ENCODE assay signal across 8 cellular contexts in genomic region chr2:42792087-42792582, GRCh38. TPM values are rescaled to one million over a fixed set of nuclear protein-coding genes. Genes with fewer than 3 reads are reported as not detected.
DNase-seq lines count a peak whose midpoint lies in the region; ATAC-seq and TF ChIP-seq lines count a peak whose summit lies in the region.

No MANE protein-coding gene starts in this region.

- no peaks in the 10 kb centered on the region for H3K36me3 ChIP-seq in OCI-LY1 (ENCODE audit: insufficient read depth, low read length)
- H3K36me3 ChIP-seq in PC-3 (ENCODE audit: low read depth, low read length): no peaks in the 10 kb centered on the region

- no peaks in the 10 kb centered on the region for H3K9me2 ChIP-seq in OCI-LY1 (ENCODE audit: low read depth, low read length)
- no peaks in the 10 kb centered on the region for H3K9me2 ChIP-seq in PC-3 (replicated peaks; ENCODE audit: low read length)

- H3K4me3 ChIP-seq in AG04450 (ENCODE audit: low read depth, low read length) (peak overlapping the region; percentile 40), OCI-LY1 (ENCODE audit: low read depth, low read length, poor library complexity, severe bottlenecking) (peak overlapping the region; percentile 65), PC-3 (ENCODE audit: low read length) (no peak overlapping the region)

- H3K27ac ChIP-seq in AG04450 (ENCODE audit: low read depth, low read length): no peak overlapping the region
- H3K27ac ChIP-seq in OCI-LY1 (ENCODE audit: low read depth, low read length, poor library complexity, severe bottlenecking): peak overlapping the region; percentile 3
- no peak overlapping the region for H3K27ac ChIP-seq in PC-3 (ENCODE audit: low read length)

- H3K9ac ChIP-seq in OCI-LY1 (ENCODE audit: low read length): peak overlapping the region; percentile 74
- H3K9ac ChIP-seq in PC-3 (ENCODE audit: low read length): no peak overlapping the region

- H3K79me2 ChIP-seq in OCI-LY1 (ENCODE audit: insufficient read depth, low read length) (no peaks in the 10 kb centered on the region), PC-3 (ENCODE audit: low read length) (no peaks in the 10 kb centered on the region)

- H3K9me3 Mint-ChIP-seq in endothelial cell (ENCODE audit: unreplicated experiment): peaks cover 5% of the 10 kb centered on the region
- peaks cover 0 to 2% (median 0%) of the 10 kb centered on the region in 9 donors for H3K9me3 Mint-ChIP-seq in naive thymus-derived CD8-positive, alpha-beta T cell

- peaks cover 41% of the 10 kb centered on the region for H3K4me1 Mint-ChIP-seq in endothelial cell (ENCODE audit: unreplicated experiment)
- H3K4me1 Mint-ChIP-seq in naive thymus-derived CD8-positive, alpha-beta T cell: peaks cover 26 to 37% (median 31%) of the 10 kb centered on the region in 4 donors

- 0 out of 2 replicates have a peak, but pooled peaks cover 6% of the 10 kb centered on the region for H3F3A ChIP-seq in OCI-LY1 (ENCODE audit: insufficient read depth, low read length)
- H3F3A ChIP-seq in PC-3 (ENCODE audit: low read length, unreplicated experiment): no peaks in the 10 kb centered on the region

- peak overlapping the region; percentile 89 for H3K4me3 Mint-ChIP-seq in endothelial cell (ENCODE audit: unreplicated experiment)
- peak overlapping the region; percentile 66 to 91 (median 84) for H3K4me3 Mint-ChIP-seq in naive thymus-derived CD8-positive, alpha-beta T cell

- intact Hi-C loops in PC-3 (cut with micrococcal nuclease): no loop called here

- DNase-seq in AG04450 (ENCODE audit: low read depth, low spot score): no peak
- DNase-seq in endothelial cell (ENCODE audit: low spot score): no peak
- no peak for DNase-seq in naive thymus-derived CD8-positive, alpha-beta T cell
- DNase-seq in PC-3: no peak
- DNase-seq in NCI-H2081 treated with DMSO at 0.1 percent for 48 hours (lab: John Stamatoyannopoulos, UW): no peak

- peaks cover 14% of the 10 kb centered on the region for H3K27me3 ChIP-seq in AG04450 (ENCODE audit: control insufficient read depth, insufficient read depth, low read length)
- no peaks in the 10 kb centered on the region for H3K27me3 ChIP-seq in OCI-LY1 (ENCODE audit: insufficient read depth, low read length)
- H3K27me3 ChIP-seq in PC-3 (ENCODE audit: low read length): no peaks in the 10 kb centered on the region

- no TSS peak for BruUV-seq in PC-3 (replicated peaks; lab: Mats Ljungman, UMichigan)

- H3K9me3 ChIP-seq in AG04450 (ENCODE audit: control insufficient read depth, insufficient read depth, low read length) (peaks cover 3% of the 10 kb centered on the region; the same call in 1 of the 2 replicates), OCI-LY1 (ENCODE audit: low read length) (no peaks in the 10 kb centered on the region), PC-3 (ENCODE audit: low read length) (no peaks in the 10 kb centered on the region)

- CTCF ChIA-PET in AG04450 (lab: Charles Lee): interaction anchor here (0.5 to 0.6 kb wide), 2 partner anchors 15 to 880 kb away, joined by 6 to 13 read pairs; no protein-coding TSS in a partner anchor
- CTCF ChIA-PET in PC-3 (lab: Charles Lee): no interaction called here

- peaks cover 19% of the 10 kb centered on the region for H3K36me3 Mint-ChIP-seq in endothelial cell (ENCODE audit: low read depth, unreplicated experiment)
- H3K36me3 Mint-ChIP-seq in naive thymus-derived CD8-positive, alpha-beta T cell: peaks cover 0 to 8% (median 3%) of the 10 kb centered on the region in 3 donors

- H4K20me1 ChIP-seq in OCI-LY1 (ENCODE audit: insufficient read depth, low read length) (no peaks in the 10 kb centered on the region), PC-3 (ENCODE audit: low read length) (no peaks in the 10 kb centered on the region)

- POLR2A ChIA-PET in AG04450 (lab: Yijun Ruan, JAX) (interaction anchor here (0.6 to 1.8 kb wide), 2 partner anchors 18 to 102 kb away, joined by 3 to 8 read pairs; no protein-coding TSS in a partner anchor), PC-3 (lab: Charles Lee; ENCODE audit: unreplicated experiment) (no interaction called here)
- POLR2A ChIA-PET in naive thymus-derived CD8-positive, alpha-beta T cell (lab: Charles Lee): interaction anchor here (0.6 to 4.1 kb wide), 4 partner anchors 13 to 40 kb away, joined by 3 to 29 read pairs (median 5); no protein-coding TSS in a partner anchor

- H3K4me1 ChIP-seq in OCI-LY1 (ENCODE audit: insufficient read depth, low read length, severe bottlenecking) (peaks cover 63% of the 10 kb centered on the region), PC-3 (ENCODE audit: insufficient read depth, low read length) (no peaks in the 10 kb centered on the region)

- ATAC-seq in GM19455 (IDR thresholded peaks at IDR 0.05; ENCODE audit: unreplicated experiment) (peak; percentile 28), PC-3 (no peak), GM18870 (IDR thresholded peaks at IDR 0.05; ENCODE audit: unreplicated experiment) (no peak)
- peak; percentile 48 to 61 for ATAC-seq in naive thymus-derived CD8-positive, alpha-beta T cell

- TF ChIP-seq CTCF in AG04450 (IDR thresholded peaks at IDR 0.05; ENCODE audit: low read depth, low read length) (no peak), OCI-LY1 (IDR thresholded peaks at IDR 0.05; ENCODE audit: low read length) (no peak), endothelial cell (IDR thresholded peaks at IDR 0.05; ENCODE audit: unreplicated experiment) (no peak), PC-3 (conservative IDR thresholded peaks at IDR 0.05; ENCODE audit: low read depth, low read length) (no peak)

- H3K27ac Mint-ChIP-seq in endothelial cell (ENCODE audit: unreplicated experiment): peak overlapping the region; percentile 55
- peak overlapping the region in 7 of 10 donors; percentile 41 to 83 (median 58) for H3K27ac Mint-ChIP-seq in naive thymus-derived CD8-positive, alpha-beta T cell

- H3K4me2 ChIP-seq in OCI-LY1 (ENCODE audit: low read length) (peak overlapping the region; percentile 84), PC-3 (ENCODE audit: low read length) (no peak overlapping the region)

- peaks cover 36% of the 10 kb centered on the region for H3K27me3 Mint-ChIP-seq in endothelial cell (ENCODE audit: unreplicated experiment)
- peaks cover 13 to 45% (median 23%) of the 10 kb centered on the region in 5 donors for H3K27me3 Mint-ChIP-seq in naive thymus-derived CD8-positive, alpha-beta T cell

- no peak overlapping the region for H2AFZ ChIP-seq in OCI-LY1 (ENCODE audit: low read length)
- no peak overlapping the region for H2AFZ ChIP-seq in PC-3 (ENCODE audit: low read length)

RNA-seq across cellular contexts. Expression of gene HAAO, which starts 0.2 kb away (rescaled TPM):
- 3.1 and 4.2 TPM in 2 replicates for polyA plus RNA-seq in AG04450 (2011; rRNA removed)
- 3.5 and 3.9 TPM in 2 replicates for polyA minus RNA-seq in AG04450 (2011; rRNA and poly(A)+ RNA removed)
- total RNA-seq in endothelial cell (ENCODE audit: unreplicated experiment) (6.0 TPM), PC-3 (2014; rRNA removed) (not detected in 2 replicates)
- under 1 TPM; 0.31 to 0.80 TPM for total RNA-seq in naive thymus-derived CD8-positive, alpha-beta T cell
- under 1 TPM; 0.25 to 0.80 (median 0.47) TPM for polyA plus RNA-seq in naive thymus-derived CD8-positive, alpha-beta T cell

RNA-seq across cellular contexts. Expression of gene OXER1, which starts 28.2 kb away (rescaled TPM):
- polyA plus RNA-seq in AG04450 (2011; rRNA removed): 0.27 and 0.37 TPM in 2 replicates
- polyA minus RNA-seq in AG04450 (2011; rRNA and poly(A)+ RNA removed): 0.26 and 0.32 TPM in 2 replicates
- total RNA-seq in endothelial cell (ENCODE audit: unreplicated experiment) (1.5 TPM), PC-3 (2014; rRNA removed) (not detected in 2 replicates)
- total RNA-seq in naive thymus-derived CD8-positive, alpha-beta T cell: under 1 TPM in 1 of 2 experiments, not detected in 1; 0.22 TPM
- polyA plus RNA-seq in naive thymus-derived CD8-positive, alpha-beta T cell: under 1 TPM in 2 of 3 donors, not detected in 1; 0.20 to 0.22 TPM

Comparison
In these comparisons a context has a peak if more than half of its experiments do, and no peak if none do; other contexts are left out.
1. ATAC-seq: peak in GM19455 (single experiment) and naive thymus-derived CD8-positive, alpha-beta T cell (2 of 2); none in PC-3 (single experiment) and GM18870 (single experiment).